In the genomic region with DNA sequence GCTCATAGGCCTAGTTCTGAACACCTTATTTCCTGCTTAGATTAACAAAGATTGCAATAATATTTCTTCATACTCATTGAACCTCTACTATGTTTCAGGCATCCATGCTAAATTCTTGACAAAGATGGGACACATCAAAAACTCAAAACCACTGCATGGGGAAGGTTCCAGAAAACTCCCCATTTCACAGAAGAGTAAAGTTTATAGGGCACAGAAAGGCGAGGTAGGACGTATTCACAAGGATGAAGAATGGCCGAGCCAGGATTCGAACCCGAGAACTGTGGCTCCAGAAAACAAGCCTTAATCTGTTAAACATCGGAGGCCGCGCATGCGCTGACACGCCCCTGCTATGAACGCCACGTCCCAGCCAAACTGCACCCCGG, we compare ENCODE assay signal across 1 cellular context.
TF ChIP-seq lines count a peak whose summit lies in the region.

No MANE protein-coding gene starts in this region.

TF ChIP-seq in HepG2, 621 proteins besides CTCF, POLR2A, EP300 and RAD21:
- TF ChIP-seq ASH2L (IDR thresholded peaks at IDR 0.05; ENCODE audit: insufficient read length, low read depth, low read length), result peak; percentile 9
- TF ChIP-seq TCF7 (IDR thresholded peaks at IDR 0.05; ENCODE audit: low read depth), result no peak
- TF ChIP-seq CHD4 (IDR thresholded peaks at IDR 0.05; ENCODE audit: borderline replicate concordance, low read length), result peak; percentile 33; the same call in 1 of the 2 replicates
- no peak for TF ChIP-seq XBP1 (CRISPR knock-in tag; IDR thresholded peaks at IDR 0.05)
- TF ChIP-seq, protein P1, sequence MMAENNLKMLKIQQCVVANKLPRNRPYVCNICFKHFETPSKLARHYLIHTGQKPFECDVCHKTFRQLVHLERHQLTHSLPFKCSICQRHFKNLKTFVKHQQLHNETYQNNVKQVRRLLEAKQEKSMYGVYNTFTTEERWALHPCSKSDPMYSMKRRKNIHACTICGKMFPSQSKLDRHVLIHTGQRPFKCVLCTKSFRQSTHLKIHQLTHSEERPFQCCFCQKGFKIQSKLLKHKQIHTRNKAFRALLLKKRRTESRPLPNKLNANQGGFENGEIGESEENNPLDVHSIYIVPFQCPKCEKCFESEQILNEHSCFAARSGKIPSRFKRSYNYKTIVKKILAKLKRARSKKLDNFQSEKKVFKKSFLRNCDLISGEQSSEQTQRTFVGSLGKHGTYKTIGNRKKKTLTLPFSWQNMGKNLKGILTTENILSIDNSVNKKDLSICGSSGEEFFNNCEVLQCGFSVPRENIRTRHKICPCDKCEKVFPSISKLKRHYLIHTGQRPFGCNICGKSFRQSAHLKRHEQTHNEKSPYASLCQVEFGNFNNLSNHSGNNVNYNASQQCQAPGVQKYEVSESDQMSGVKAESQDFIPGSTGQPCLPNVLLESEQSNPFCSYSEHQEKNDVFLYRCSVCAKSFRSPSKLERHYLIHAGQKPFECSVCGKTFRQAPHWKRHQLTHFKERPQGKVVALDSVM (CRISPR knock-in tag; IDR thresholded peaks at IDR 0.05), result peak; percentile 67
- TF ChIP-seq ZNF766 (CRISPR knock-in tag; IDR thresholded peaks at IDR 0.05; ENCODE audit: borderline replicate concordance), result no peak
- TF ChIP-seq SIN3A (IDR thresholded peaks at IDR 0.05; ENCODE audit: borderline replicate concordance, low read depth, low read length), result no peak
- 0 out of 2 replicates have a peak, but pooled peaks have one; percentile 25 for TF ChIP-seq ZFP82 (CRISPR knock-in tag; IDR thresholded peaks at IDR 0.05; ENCODE audit: borderline replicate concordance)
- TF ChIP-seq, protein P2, sequence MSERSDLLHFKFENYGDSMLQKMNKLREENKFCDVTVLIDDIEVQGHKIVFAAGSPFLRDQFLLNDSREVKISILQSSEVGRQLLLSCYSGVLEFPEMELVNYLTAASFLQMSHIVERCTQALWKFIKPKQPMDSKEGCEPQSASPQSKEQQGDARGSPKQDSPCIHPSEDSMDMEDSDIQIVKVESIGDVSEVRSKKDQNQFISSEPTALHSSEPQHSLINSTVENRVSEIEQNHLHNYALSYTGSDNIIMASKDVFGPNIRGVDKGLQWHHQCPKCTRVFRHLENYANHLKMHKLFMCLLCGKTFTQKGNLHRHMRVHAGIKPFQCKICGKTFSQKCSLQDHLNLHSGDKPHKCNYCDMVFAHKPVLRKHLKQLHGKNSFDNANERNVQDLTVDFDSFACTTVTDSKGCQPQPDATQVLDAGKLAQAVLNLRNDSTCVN (CRISPR knock-in tag; IDR thresholded peaks at IDR 0.05; ENCODE audit: borderline replicate concordance), result peak; percentile 87; the same call in 1 of the 2 replicates
